8 cellular contexts compared by ENCODE assay signal in the genomic region with DNA sequence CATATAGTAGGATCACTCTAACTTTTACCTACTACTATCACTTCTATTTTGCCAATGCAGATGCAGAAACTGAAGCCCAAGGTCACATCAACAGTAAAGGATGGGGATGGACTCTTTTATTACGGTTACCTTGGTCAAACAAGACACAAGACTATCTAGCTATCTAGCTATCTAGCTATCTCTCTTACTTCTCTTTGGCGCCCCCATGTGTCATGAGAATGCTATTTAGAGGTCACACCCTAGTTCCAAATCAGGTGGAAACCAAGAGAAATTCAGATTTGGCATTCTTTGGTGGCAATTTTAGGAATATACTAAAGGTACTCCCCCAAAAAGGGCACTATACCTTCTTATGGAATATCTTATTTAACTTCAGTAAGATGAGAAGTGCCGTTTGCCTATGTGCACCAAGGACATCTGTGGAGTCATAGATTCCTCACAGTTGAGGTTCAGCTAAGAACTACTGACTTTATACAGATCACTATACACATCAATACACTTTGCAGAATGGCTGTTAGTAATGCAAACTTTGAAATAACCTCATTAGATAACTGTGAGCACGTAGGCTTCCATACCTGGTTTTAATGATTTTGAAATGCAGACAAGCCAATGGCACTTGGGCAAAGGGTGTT. TPM values are rescaled to one million over a fixed set of nuclear protein-coding genes. Genes with fewer than 3 reads are reported as not detected.
DNase-seq lines count a peak whose midpoint lies in the region; ATAC-seq and TF ChIP-seq lines count a peak whose summit lies in the region.

No MANE protein-coding gene starts in this region.

- no peak for TF ChIP-seq POLR2A in ovary (IDR thresholded peaks at IDR 0.05)

- H3K4me3 Mint-ChIP-seq in activated CD4-positive, alpha-beta T cell treated with anti-CD3 and anti-CD28 coated beads, Interleukin-2, amount 10 ng/mL, durations not matched to agents 7 days and 5 days = no peak overlapping the region

- H3K27ac ChIP-seq in foreskin keratinocyte (no peak overlapping the region), ovary (no peak overlapping the region)

- peak; percentile 46 for DNase-seq in COLO668 (lab: John Stamatoyannopoulos, UW; ENCODE audit: unreplicated experiment)
- peak; percentile 17 to 47 for DNase-seq in NCI-H1930 (lab: John Stamatoyannopoulos, UW)
- peak; percentile 80 for DNase-seq in activated CD4-positive, alpha-beta T cell treated with anti-CD3 and anti-CD28 coated beads, Interleukin-2, amount 10 ng/mL, durations not matched to agents 7 days and 5 days
- DNase-seq in foreskin keratinocyte = peak in 1 of 2 donors; percentile 28
- peak; percentile 11 to 14 for DNase-seq in stimulated activated CD4-positive, alpha-beta T cell treated with anti-CD3 and anti-CD28 coated beads, Interleukin-1b, Interleukin-23, amount 100 ng/mL, for 1 hour (ENCODE audit: low read depth in 2 of 2)
- DNase-seq in ovary = no peak

- H3K4me1 ChIP-seq in foreskin keratinocyte = no peaks in the 10 kb centered on the region
- no peaks in the 10 kb centered on the region for H3K4me1 ChIP-seq in ovary (ENCODE audit: insufficient read depth)

- TF ChIP-seq EP300 in ovary (IDR thresholded peaks at IDR 0.05) = no peak

- POLR2A ChIA-PET in activated CD4-positive, alpha-beta T cell treated with anti-CD3 and anti-CD28 coated beads, Interleukin-2, amount 10 ng/mL, durations not matched to agents 7 days and 5 days (lab: Charles Lee) = interaction anchor here (0.6 kb wide), 1 partner anchor 1729 kb away, joined by 3 read pairs; no protein-coding TSS in a partner anchor

- peak; percentile 50 for ATAC-seq in GM19023 (IDR thresholded peaks at IDR 0.05; ENCODE audit: unreplicated experiment)
- peak; percentile 45 for ATAC-seq in foreskin keratinocyte
- no peak for ATAC-seq in HG03135 (IDR thresholded peaks at IDR 0.05; ENCODE audit: unreplicated experiment)

- peaks cover 23% of the 10 kb centered on the region for H3K27me3 Mint-ChIP-seq in activated CD4-positive, alpha-beta T cell treated with anti-CD3 and anti-CD28 coated beads, Interleukin-2, amount 10 ng/mL, durations not matched to agents 7 days and 5 days

- 57 to 64% (median 58%) methylated on average over 4 of the region's 4 CpGs for WGBS in ovary, 3 donors

- H3K4me3 ChIP-seq in ovary = no peak overlapping the region

- intact Hi-C loops in ovary (cut with DNase I) = loop anchor here in 1 of 4 donors (10.0 kb wide), 1 partner anchor 570 kb away; a partner anchor contains a TSS

- H3K27ac Mint-ChIP-seq in activated CD4-positive, alpha-beta T cell treated with anti-CD3 and anti-CD28 coated beads, Interleukin-2, amount 10 ng/mL, durations not matched to agents 7 days and 5 days = no peak overlapping the region

- peaks cover 15% of the 10 kb centered on the region for H3K4me1 Mint-ChIP-seq in activated CD4-positive, alpha-beta T cell treated with anti-CD3 and anti-CD28 coated beads, Interleukin-2, amount 10 ng/mL, durations not matched to agents 7 days and 5 days

- H3K36me3 Mint-ChIP-seq in activated CD4-positive, alpha-beta T cell treated with anti-CD3 and anti-CD28 coated beads, Interleukin-2, amount 10 ng/mL, durations not matched to agents 7 days and 5 days (ENCODE audit: low read depth) = no peaks in the 10 kb centered on the region

- TF ChIP-seq CTCF in foreskin keratinocyte (conservative IDR thresholded peaks at IDR 0.05) = peak; percentile 70
- no peak for TF ChIP-seq CTCF in ovary (IDR thresholded peaks at IDR 0.05)

- H3K9me3 ChIP-seq in ovary = no peaks in the 10 kb centered on the region

- CTCF ChIA-PET in activated CD4-positive, alpha-beta T cell treated with anti-CD3 and anti-CD28 coated beads, Interleukin-2, amount 10 ng/mL, durations not matched to agents 7 days and 5 days (lab: Charles Lee) = interaction anchor here (0.7 to 1.6 kb wide), 9 partner anchors 9 to 577 kb away, joined by 3 to 5 read pairs (median 3); no protein-coding TSS in a partner anchor

- H3K36me3 ChIP-seq in ovary = no peaks in the 10 kb centered on the region

- no peaks in the 10 kb centered on the region for H3K9me3 Mint-ChIP-seq in activated CD4-positive, alpha-beta T cell treated with anti-CD3 and anti-CD28 coated beads, Interleukin-2, amount 10 ng/mL, durations not matched to agents 7 days and 5 days

- H3K27me3 ChIP-seq in foreskin keratinocyte (peaks cover 20% of the 10 kb centered on the region), ovary (no peaks in the 10 kb centered on the region)

RNA-seq across cellular contexts. Expression of a gene that starts 6.7 kb away (rescaled TPM):
- not detected for total RNA-seq in activated CD4-positive, alpha-beta T cell treated with anti-CD3 and anti-CD28 coated beads, Interleukin-2, amount 10 ng/mL, durations not matched to agents 7 days and 5 days
- total RNA-seq in foreskin keratinocyte (not detected in 2 replicates), ovary (1 to 10 TPM in 3 of 7 donors, under 1 TPM in 4; 0.57 to 2.4 (median 0.80) TPM)
- polyA plus RNA-seq in foreskin keratinocyte (not detected in 2 replicates), ovary (under 1 TPM; 0.12 to 0.13 TPM)

Comparison
In these comparisons a context has a peak if more than half of its experiments do, and no peak if none do; other contexts are left out.
1. DNase-seq: peak in COLO668 (single experiment), NCI-H1930 (2 of 2), activated CD4-positive, alpha-beta T cell treated with anti-CD3 and anti-CD28 coated beads, Interleukin-2, amount 10 ng/mL, durations not matched to agents 7 days and 5 days (single experiment) and stimulated activated CD4-positive, alpha-beta T cell treated with anti-CD3 and anti-CD28 coated beads, Interleukin-1b, Interleukin-23, amount 100 ng/mL, for 1 hour (2 of 2); none in ovary (0 of 5).